Comparison of ENCODE assay signal across 8 cellular contexts in genomic region chr16:24729243-24729966, GRCh38. TPM values are rescaled to one million over a fixed set of nuclear protein-coding genes. Genes with fewer than 3 reads are reported as not detected.
DNase-seq lines count a peak whose midpoint lies in the region; ATAC-seq lines count a peak whose summit lies in the region.

Gene TNRC6A (plus strand): TSS chr16:24729651. CDS start chr16:24729842, 191 bp downstream.

- peak within 1 kb of the TSS; percentile 42 for H2BK5ac ChIP-seq in mesendoderm (ENCODE audit: low read length)

- peaks cover 43% of the 10 kb centered on the region for H3K4me1 ChIP-seq in CD4-positive, alpha-beta memory T cell (ENCODE audit: insufficient read depth, low read length)
- H3K4me1 ChIP-seq in endocrine pancreas (ENCODE audit: control insufficient read depth, insufficient read depth, low read length) (peaks cover 20% of the 10 kb centered on the region), mesendoderm (ENCODE audit: control insufficient read depth, low read depth, low read length) (no peaks in the 10 kb centered on the region)

- WGBS in mesendoderm (ENCODE audit: extremely low coverage, insufficient coverage, low lambda C conversion rate) = no CpG with 5 or more reads among the region's 80 CpGs

- peak within 1 kb of the TSS; percentile 73 to 79 for H3K4me3 ChIP-seq in CD4-positive, alpha-beta memory T cell (ENCODE audit: low read length in 2 of 2)
- H3K4me3 ChIP-seq in endocrine pancreas (ENCODE audit: control insufficient read depth, insufficient read depth, low read length) (peak within 1 kb of the TSS; percentile 96), mesendoderm (ENCODE audit: low read length) (peak within 1 kb of the TSS; percentile 92)

- peak within 1 kb of the TSS; percentile 92 for H3K9ac ChIP-seq in endocrine pancreas (ENCODE audit: control insufficient read depth, insufficient read depth, low read length)
- H3K9ac ChIP-seq in mesendoderm (ENCODE audit: low read length) = peak within 1 kb of the TSS; percentile 89

- intact Hi-C loops in CD4-positive, alpha-beta memory T cell (cut with micrococcal nuclease) = loop anchor here (1.0 kb wide), 1 partner anchor 190 kb away; the partner anchor contains the start of gene RBBP6

- peak within 1 kb of the TSS; percentile 95 for H3K56ac ChIP-seq in mesendoderm (ENCODE audit: low read length)

- peak within 1 kb of the TSS; percentile 94 to 99 (median 98) for H3K4me3 Mint-ChIP-seq in CD4-positive, alpha-beta memory T cell
- peak within 1 kb of the TSS; percentile 92 for H3K4me3 Mint-ChIP-seq in activated CD8-positive, alpha-beta memory T cell treated with anti-CD3 and anti-CD28 coated beads, Interleukin-2, amount 10 ng/mL, durations not matched to agents 7 days and 5 days

- H3K27ac ChIP-seq in CD4-positive, alpha-beta memory T cell (ENCODE audit: low read depth, low read length) = peak within 1 kb of the TSS; percentile 89
- peak within 1 kb of the TSS; percentile 99 for H3K27ac ChIP-seq in mesendoderm (ENCODE audit: low read depth, low read length)

- H2BK120ac ChIP-seq in mesendoderm (ENCODE audit: low read depth, low read length) = peak within 1 kb of the TSS; percentile 95

- no peaks in the 10 kb centered on the region for H3K27me3 ChIP-seq in CD4-positive, alpha-beta memory T cell (ENCODE audit: insufficient read depth, low read length)
- H3K27me3 ChIP-seq in endocrine pancreas (ENCODE audit: control insufficient read depth, insufficient read depth, low read length) (no peaks in the 10 kb centered on the region), mesendoderm (ENCODE audit: insufficient read depth, low read length, poor library complexity) (no peaks in the 10 kb centered on the region)

- H4K8ac ChIP-seq in mesendoderm (ENCODE audit: low read depth, low read length) = peak within 1 kb of the TSS; percentile 98

- peaks cover 0 to 4% (median 0%) of the 10 kb centered on the region in 8 donors for H3K9me3 Mint-ChIP-seq in CD4-positive, alpha-beta memory T cell
- H3K9me3 Mint-ChIP-seq in activated CD8-positive, alpha-beta memory T cell treated with anti-CD3 and anti-CD28 coated beads, Interleukin-2, amount 10 ng/mL, durations not matched to agents 7 days and 5 days (ENCODE audit: low read depth) = no peaks in the 10 kb centered on the region

- no peaks in the 10 kb centered on the region for H3K9me3 ChIP-seq in CD4-positive, alpha-beta memory T cell (ENCODE audit: control insufficient read depth in 1 of 2, low read length in 2 of 2)
- H3K9me3 ChIP-seq in endocrine pancreas (ENCODE audit: control insufficient read depth, low read length) = no peaks in the 10 kb centered on the region

- no peak within 1 kb of the TSS for H2AK5ac ChIP-seq in mesendoderm (ENCODE audit: low read length)

- no peak within 1 kb of the TSS for H3K23ac ChIP-seq in mesendoderm (ENCODE audit: low read length)

- POLR2A ChIA-PET in CD4-positive, alpha-beta memory T cell (lab: Charles Lee; ENCODE audit: partially characterized antibody) = interaction anchor here (0.7 to 1.7 kb wide), 11 partner anchors 8 to 319 kb away, joined by 3 to 6 read pairs (median 3); partner anchors contain the start of genes ARHGAP17 and RBBP6

- H3K4ac ChIP-seq in mesendoderm (ENCODE audit: low read depth, low read length) = peak within 1 kb of the TSS; percentile 84

- H3K36me3 Mint-ChIP-seq in CD4-positive, alpha-beta memory T cell = peaks cover 12 to 37% of the 10 kb centered on the region in 2 donors
- peaks cover 22% of the 10 kb centered on the region for H3K36me3 Mint-ChIP-seq in activated CD8-positive, alpha-beta memory T cell treated with anti-CD3 and anti-CD28 coated beads, Interleukin-2, amount 10 ng/mL, durations not matched to agents 7 days and 5 days

- no peaks in the 10 kb centered on the region for H3K36me3 ChIP-seq in CD4-positive, alpha-beta memory T cell (ENCODE audit: insufficient read depth, low read length)
- no peaks in the 10 kb centered on the region for H3K36me3 ChIP-seq in endocrine pancreas (ENCODE audit: control insufficient read depth, insufficient read depth, low read length)
- H3K36me3 ChIP-seq in mesendoderm (ENCODE audit: control insufficient read depth, insufficient read depth, low read length) = no peaks in the 10 kb centered on the region

- H3K27me3 Mint-ChIP-seq in CD4-positive, alpha-beta memory T cell = peaks cover 0 to 3% of the 10 kb centered on the region in 2 donors
- H3K27me3 Mint-ChIP-seq in activated CD8-positive, alpha-beta memory T cell treated with anti-CD3 and anti-CD28 coated beads, Interleukin-2, amount 10 ng/mL, durations not matched to agents 7 days and 5 days = no peaks in the 10 kb centered on the region

- ATAC-seq in GM19438 (IDR thresholded peaks at IDR 0.05; ENCODE audit: low read depth, unreplicated experiment) = peak; percentile 93
- ATAC-seq in activated CD8-positive, alpha-beta memory T cell treated with anti-CD3 and anti-CD28 coated beads, Interleukin-2, amount 10 ng/mL, durations not matched to agents 7 days and 5 days = peak; percentile 78

- peaks cover 6% of the 10 kb centered on the region for H3K79me1 ChIP-seq in mesendoderm (ENCODE audit: low read length)

- H2BK15ac ChIP-seq in mesendoderm (replicated peaks; ENCODE audit: low read depth) = peak within 1 kb of the TSS; percentile 14

- CTCF ChIA-PET in CD4-positive, alpha-beta memory T cell (lab: Charles Lee; ENCODE audit: partially characterized antibody) = no interaction called here
- CTCF ChIA-PET in activated CD8-positive, alpha-beta memory T cell treated with anti-CD3 and anti-CD28 coated beads, Interleukin-2, amount 10 ng/mL, durations not matched to agents 7 days and 5 days (lab: Charles Lee) = interaction anchor here (0.9 kb wide), 1 partner anchor 8 kb away, joined by 4 read pairs; no protein-coding TSS in a partner anchor

- DNase-seq in CD4-positive, alpha-beta memory T cell = peak; percentile 74 to 86 (median 79)
- DNase-seq in HK-2 (ENCODE audit: unreplicated experiment) = peak; percentile 83
- DNase-seq in NOMO-1 (lab: John Stamatoyannopoulos, UW; ENCODE audit: unreplicated experiment in 2 of 2) = peak; percentile 78 to 82
- peak; percentile 85 for DNase-seq in activated CD8-positive, alpha-beta memory T cell treated with anti-CD3 and anti-CD28 coated beads, Interleukin-2, amount 10 ng/mL, durations not matched to agents 7 days and 5 days
- DNase-seq in mesendoderm = peak; percentile 95
- DNase-seq in stimulated activated CD8-positive, alpha-beta memory T cell treated with anti-CD3 and anti-CD28 coated beads, Interleukin-15, amount 100 ng/mL, for 1 hour (ENCODE audit: low read depth) = peak; percentile 45

- peak within 1 kb of the TSS; percentile 96 to 99 (median 98) for H3K27ac Mint-ChIP-seq in CD4-positive, alpha-beta memory T cell
- H3K27ac Mint-ChIP-seq in activated CD8-positive, alpha-beta memory T cell treated with anti-CD3 and anti-CD28 coated beads, Interleukin-2, amount 10 ng/mL, durations not matched to agents 7 days and 5 days = peak within 1 kb of the TSS; percentile 99

- peaks cover 40% of the 10 kb centered on the region for H3K79me2 ChIP-seq in mesendoderm (ENCODE audit: control insufficient read depth, insufficient read depth, low read length)

- peaks cover 31 to 50% (median 42%) of the 10 kb centered on the region in 4 donors for H3K4me1 Mint-ChIP-seq in CD4-positive, alpha-beta memory T cell
- H3K4me1 Mint-ChIP-seq in activated CD8-positive, alpha-beta memory T cell treated with anti-CD3 and anti-CD28 coated beads, Interleukin-2, amount 10 ng/mL, durations not matched to agents 7 days and 5 days = peaks cover 32% of the 10 kb centered on the region

- peak within 1 kb of the TSS; percentile 59 for H3K4me2 ChIP-seq in mesendoderm (ENCODE audit: low read length)

- peak within 1 kb of the TSS; percentile 100 for H3K18ac ChIP-seq in mesendoderm (ENCODE audit: low read length)

- peak within 1 kb of the TSS; percentile 41 for H4K5ac ChIP-seq in mesendoderm (ENCODE audit: low read length)

RNA-seq across cellular contexts. Expression of gene TNRC6A, which starts in this region (rescaled TPM):
- total RNA-seq in CD4-positive, alpha-beta memory T cell = 100 to 1,000 TPM in 1 of 2 experiments, 10 to 100 TPM in 1; 99.3 to 103 TPM
- 10 to 100 TPM in 1 of 2 donors, under 1 TPM in 1; 0.88 to 27.3 TPM for polyA plus RNA-seq in CD4-positive, alpha-beta memory T cell
- 10 to 100 TPM; 38.9 to 39.6 TPM for total RNA-seq in activated CD8-positive, alpha-beta memory T cell treated with anti-CD3 and anti-CD28 coated beads, Interleukin-2, amount 10 ng/mL, durations not matched to agents 7 days and 5 days
- polyA plus RNA-seq in mesendoderm (2013, experiment 1 of 2) = 34.7 TPM
- 35.2 TPM for polyA plus RNA-seq in mesendoderm (2013, experiment 2 of 2)

Comparison
In these comparisons a context has a peak if more than half of its experiments do, and no peak if none do; other contexts are left out.
1. Peak in every context shown above with its lines: DNase-seq, ATAC-seq, H3K4me3 ChIP-seq and H3K27ac ChIP-seq.
2. DNase-seq: peak in every context shown above with its lines; median percentile 95 in mesendoderm; 85 in activated CD8-positive, alpha-beta memory T cell treated with anti-CD3 and anti-CD28 coated beads, Interleukin-2, amount 10 ng/mL, durations not matched to agents 7 days and 5 days; 83 in HK-2; 80 in NOMO-1; 79 in CD4-positive, alpha-beta memory T cell; 45 in stimulated activated CD8-positive, alpha-beta memory T cell treated with anti-CD3 and anti-CD28 coated beads, Interleukin-15, amount 100 ng/mL, for 1 hour.